Comparison of ENCODE assay signal across 20 cellular contexts in genomic region chr9:80679920-80680319, GRCh38.
"Had no signal": no experiment of that assay in that cellular context is flagged by ENCODE, and none has a peak within 500 bp of the region (broad histone marks: within the 10 kb centered on the region; RNA-seq: fewer than 3 reads in every experiment).

No MANE protein-coding gene starts in this region.

- H3K4me1 ChIP-seq: gastrocnemius medialis, left lung, prostate gland, tibial nerve, upper lobe of right lung, uterus had no signal

- H3K4me3 ChIP-seq: gastrocnemius medialis, left lung, prostate gland, skin epidermis, thoracic aorta, tibial nerve, upper lobe of right lung, uterus had no signal

- H3K27me3 ChIP-seq: gastrocnemius medialis, left lung, tibial nerve, upper lobe of right lung, uterus had no signal

- H3K36me3 ChIP-seq: gastrocnemius medialis, left lung, prostate gland, thoracic aorta, tibial nerve, upper lobe of right lung had no signal

- DNase-seq: cortex of kidney; effector memory CD8-positive, alpha-beta T cell; gastrocnemius medialis; head of caudate nucleus; left cardiac atrium; left lung; mesendoderm; midbrain; naive thymus-derived CD4-positive, alpha-beta T cell; nucleus accumbens; right cardiac atrium; stimulated activated CD4-positive, alpha-beta T cell treated with anti-CD3 and anti-CD28 coated beads, Interleukin-15, amount 100 ng/mL, for 24 hours; stimulated activated CD4-positive, alpha-beta T cell treated with anti-CD3 and anti-CD28 coated beads, Interleukin-2, amount 100 ng/mL, for 48 hours; stimulated activated naive B cell treated with anti-CD40 and anti-IgM and Interleukin-4, amounts not matched to agents 10 μg/mL and 1 μg/mL and 100 μg/mL, for 72 hours; upper lobe of right lung; uterus had no signal

- ATAC-seq: effector memory CD8-positive, alpha-beta T cell; gastrocnemius medialis; left cardiac atrium; left lung; naive thymus-derived CD4-positive, alpha-beta T cell; right cardiac atrium; stimulated activated naive B cell treated with anti-CD40 and anti-IgM and Interleukin-4, amounts not matched to agents 10 μg/mL and 1 μg/mL and 100 μg/mL, for 72 hours; upper lobe of right lung had no signal

- H3K9me3 ChIP-seq: gastrocnemius medialis, prostate gland, thoracic aorta, tibial nerve, upper lobe of right lung, uterus had no signal

- H3K27ac ChIP-seq: gastrocnemius medialis, left lung, prostate gland, skin epidermis, thoracic aorta, tibial nerve, upper lobe of right lung had no signal
